Comparison of ENCODE assay signal across 7 cellular contexts in the genomic region with DNA sequence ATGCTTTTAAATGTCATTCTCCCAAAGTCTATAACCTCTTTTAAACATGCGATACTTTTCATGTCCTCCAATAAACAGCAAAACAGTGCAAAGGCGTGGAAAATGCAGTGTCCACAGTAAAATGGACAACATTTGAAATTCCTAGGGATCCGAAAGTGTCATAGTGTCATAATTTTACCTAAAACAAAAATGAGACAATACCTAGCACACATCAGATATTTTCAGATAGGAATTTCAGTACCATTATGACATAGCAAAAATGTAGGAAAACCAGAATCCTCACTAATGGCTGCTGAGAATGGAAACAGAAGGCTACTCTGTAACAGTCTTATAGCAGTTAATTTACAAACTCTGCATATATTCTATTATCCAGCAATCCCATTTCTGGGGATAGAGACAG. TPM values are rescaled to one million over a fixed set of nuclear protein-coding genes. Genes with fewer than 3 reads are reported as not detected.
"Had no signal": no experiment of that assay in that cellular context is flagged by ENCODE, and none has a peak within 500 bp of the region (broad histone marks: within the 10 kb centered on the region; RNA-seq: fewer than 3 reads in every experiment).

No MANE protein-coding gene starts in this region.

- H3K27ac ChIP-seq: HL-60 had no signal

- H3K4me3 ChIP-seq: K562 had no signal

- DNase-seq: KBM-7, KG1 had no signal

- ATAC-seq: HepG2, K562 had no signal

RNA-seq across cellular contexts. Expression of a gene that starts 33.1 kb away (rescaled TPM):
- total RNA-seq: HepG2, HT-29 had no signal
- polyA plus RNA-seq: HepG2, IgD-negative memory B cell had no signal
